Comparison of ENCODE assay signal across 1 cellular context in the genomic region with DNA sequence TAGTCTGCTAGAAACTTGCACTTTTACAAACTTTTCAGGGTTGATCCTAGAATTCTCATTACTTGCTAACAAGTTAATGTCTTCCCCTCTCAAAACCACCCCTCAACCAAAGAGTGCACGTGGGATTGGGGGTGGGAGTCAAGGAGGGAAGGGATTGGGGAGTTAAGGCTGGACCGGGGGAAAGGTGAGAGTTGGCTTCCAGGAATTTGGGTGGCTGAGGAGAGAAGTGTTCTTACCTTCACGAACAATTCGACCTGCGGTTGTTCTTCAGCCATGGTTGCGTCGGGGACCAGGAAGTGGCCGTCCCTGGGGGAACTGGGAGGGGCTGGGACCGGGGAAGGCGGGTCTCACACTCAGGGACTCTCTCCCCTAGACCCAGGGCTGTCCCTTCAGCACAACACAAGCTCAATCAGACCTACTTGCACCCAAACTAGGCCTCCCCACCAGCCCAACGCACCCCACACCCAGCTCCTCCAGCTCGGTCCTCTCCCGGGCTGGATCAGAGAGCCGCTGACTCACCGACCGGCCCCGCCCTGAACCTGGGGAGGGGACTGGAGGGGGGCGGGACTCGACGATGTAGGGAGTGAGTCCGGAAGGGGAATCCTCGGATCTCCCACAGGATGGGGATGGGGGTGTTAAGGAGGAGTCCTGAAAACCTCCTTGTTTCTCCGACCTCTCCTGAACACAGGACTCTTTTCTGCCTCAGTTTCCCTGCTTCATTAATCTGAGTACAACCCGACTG.
TF ChIP-seq lines count a peak whose summit lies in the region.

A gene (minus strand): TSS at position 505 of the 742 bp plus-strand sequence. CDS start 230 bp downstream, at position 275.

TF ChIP-seq in HEK293, 187 proteins besides CTCF, POLR2A, EP300 and RAD21 (continued from another document and continues in another):
- TF ChIP-seq, protein P1, sequence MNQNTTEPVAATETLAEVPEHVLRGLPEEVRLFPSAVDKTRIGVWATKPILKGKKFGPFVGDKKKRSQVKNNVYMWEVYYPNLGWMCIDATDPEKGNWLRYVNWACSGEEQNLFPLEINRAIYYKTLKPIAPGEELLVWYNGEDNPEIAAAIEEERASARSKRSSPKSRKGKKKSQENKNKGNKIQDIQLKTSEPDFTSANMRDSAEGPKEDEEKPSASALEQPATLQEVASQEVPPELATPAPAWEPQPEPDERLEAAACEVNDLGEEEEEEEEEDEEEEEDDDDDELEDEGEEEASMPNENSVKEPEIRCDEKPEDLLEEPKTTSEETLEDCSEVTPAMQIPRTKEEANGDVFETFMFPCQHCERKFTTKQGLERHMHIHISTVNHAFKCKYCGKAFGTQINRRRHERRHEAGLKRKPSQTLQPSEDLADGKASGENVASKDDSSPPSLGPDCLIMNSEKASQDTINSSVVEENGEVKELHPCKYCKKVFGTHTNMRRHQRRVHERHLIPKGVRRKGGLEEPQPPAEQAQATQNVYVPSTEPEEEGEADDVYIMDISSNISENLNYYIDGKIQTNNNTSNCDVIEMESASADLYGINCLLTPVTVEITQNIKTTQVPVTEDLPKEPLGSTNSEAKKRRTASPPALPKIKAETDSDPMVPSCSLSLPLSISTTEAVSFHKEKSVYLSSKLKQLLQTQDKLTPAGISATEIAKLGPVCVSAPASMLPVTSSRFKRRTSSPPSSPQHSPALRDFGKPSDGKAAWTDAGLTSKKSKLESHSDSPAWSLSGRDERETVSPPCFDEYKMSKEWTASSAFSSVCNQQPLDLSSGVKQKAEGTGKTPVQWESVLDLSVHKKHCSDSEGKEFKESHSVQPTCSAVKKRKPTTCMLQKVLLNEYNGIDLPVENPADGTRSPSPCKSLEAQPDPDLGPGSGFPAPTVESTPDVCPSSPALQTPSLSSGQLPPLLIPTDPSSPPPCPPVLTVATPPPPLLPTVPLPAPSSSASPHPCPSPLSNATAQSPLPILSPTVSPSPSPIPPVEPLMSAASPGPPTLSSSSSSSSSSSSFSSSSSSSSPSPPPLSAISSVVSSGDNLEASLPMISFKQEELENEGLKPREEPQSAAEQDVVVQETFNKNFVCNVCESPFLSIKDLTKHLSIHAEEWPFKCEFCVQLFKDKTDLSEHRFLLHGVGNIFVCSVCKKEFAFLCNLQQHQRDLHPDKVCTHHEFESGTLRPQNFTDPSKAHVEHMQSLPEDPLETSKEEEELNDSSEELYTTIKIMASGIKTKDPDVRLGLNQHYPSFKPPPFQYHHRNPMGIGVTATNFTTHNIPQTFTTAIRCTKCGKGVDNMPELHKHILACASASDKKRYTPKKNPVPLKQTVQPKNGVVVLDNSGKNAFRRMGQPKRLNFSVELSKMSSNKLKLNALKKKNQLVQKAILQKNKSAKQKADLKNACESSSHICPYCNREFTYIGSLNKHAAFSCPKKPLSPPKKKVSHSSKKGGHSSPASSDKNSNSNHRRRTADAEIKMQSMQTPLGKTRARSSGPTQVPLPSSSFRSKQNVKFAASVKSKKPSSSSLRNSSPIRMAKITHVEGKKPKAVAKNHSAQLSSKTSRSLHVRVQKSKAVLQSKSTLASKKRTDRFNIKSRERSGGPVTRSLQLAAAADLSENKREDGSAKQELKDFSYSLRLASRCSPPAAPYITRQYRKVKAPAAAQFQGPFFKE (tag by site-specific recombination; IDR thresholded peaks at IDR 0.05; ENCODE audit: borderline replicate concordance) = no peak
- TF ChIP-seq SCRT2 (tag by site-specific recombination; IDR thresholded peaks at IDR 0.05) = no peak
- no peak for TF ChIP-seq ZNF776 (tag by site-specific recombination; IDR thresholded peaks at IDR 0.05; ENCODE audit: borderline replicate concordance)
- no peak for TF ChIP-seq ZNF311 (tag by site-specific recombination; IDR thresholded peaks at IDR 0.05; ENCODE audit: borderline replicate concordance)
- TF ChIP-seq RBAK (tag by site-specific recombination; IDR thresholded peaks at IDR 0.05) = no peak
- TF ChIP-seq ZXDB (tag by site-specific recombination; IDR thresholded peaks at IDR 0.05) = peak; percentile 64; the same call in 1 of the 2 replicates
- peak; percentile 44; the same call in 1 of the 2 replicates for TF ChIP-seq ZNF501 (tag by site-specific recombination; IDR thresholded peaks at IDR 0.05)
- no peak for TF ChIP-seq PRDM1 (tag by site-specific recombination; IDR thresholded peaks at IDR 0.05)
- no peak for TF ChIP-seq ZNF610 (tag by site-specific recombination; IDR thresholded peaks at IDR 0.05; ENCODE audit: borderline replicate concordance)
- no peak for TF ChIP-seq ZNF621 (tag by site-specific recombination; IDR thresholded peaks at IDR 0.05)
- TF ChIP-seq HOXA7 (CRISPR knock-in tag; IDR thresholded peaks at IDR 0.05; ENCODE audit: borderline replicate concordance) = no peak
- peak; percentile 74 for TF ChIP-seq ZBTB48 (tag by site-specific recombination; IDR thresholded peaks at IDR 0.05)
- TF ChIP-seq REPIN1 (tag by site-specific recombination; IDR thresholded peaks at IDR 0.05; ENCODE audit: low read depth) = no peak
- TF ChIP-seq ZFP41 (tag by site-specific recombination; IDR thresholded peaks at IDR 0.05; ENCODE audit: borderline replicate concordance) = no peak
- peak; percentile 96 for TF ChIP-seq SP2 (tag by site-specific recombination; IDR thresholded peaks at IDR 0.05)
- no peak for TF ChIP-seq MYNN (tag by site-specific recombination; IDR thresholded peaks at IDR 0.05; ENCODE audit: borderline replicate concordance)
- TF ChIP-seq, protein P2, sequence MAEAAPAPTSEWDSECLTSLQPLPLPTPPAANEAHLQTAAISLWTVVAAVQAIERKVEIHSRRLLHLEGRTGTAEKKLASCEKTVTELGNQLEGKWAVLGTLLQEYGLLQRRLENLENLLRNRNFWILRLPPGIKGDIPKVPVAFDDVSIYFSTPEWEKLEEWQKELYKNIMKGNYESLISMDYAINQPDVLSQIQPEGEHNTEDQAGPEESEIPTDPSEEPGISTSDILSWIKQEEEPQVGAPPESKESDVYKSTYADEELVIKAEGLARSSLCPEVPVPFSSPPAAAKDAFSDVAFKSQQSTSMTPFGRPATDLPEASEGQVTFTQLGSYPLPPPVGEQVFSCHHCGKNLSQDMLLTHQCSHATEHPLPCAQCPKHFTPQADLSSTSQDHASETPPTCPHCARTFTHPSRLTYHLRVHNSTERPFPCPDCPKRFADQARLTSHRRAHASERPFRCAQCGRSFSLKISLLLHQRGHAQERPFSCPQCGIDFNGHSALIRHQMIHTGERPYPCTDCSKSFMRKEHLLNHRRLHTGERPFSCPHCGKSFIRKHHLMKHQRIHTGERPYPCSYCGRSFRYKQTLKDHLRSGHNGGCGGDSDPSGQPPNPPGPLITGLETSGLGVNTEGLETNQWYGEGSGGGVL (tag by site-specific recombination; IDR thresholded peaks at IDR 0.05) = peak; percentile 87
- peak; percentile 94 for TF ChIP-seq ZBTB17 (tag by site-specific recombination; IDR thresholded peaks at IDR 0.05)
- TF ChIP-seq ZNF664 (tag by site-specific recombination; IDR thresholded peaks at IDR 0.05) = no peak
- no peak for TF ChIP-seq ZNF292 (tag by site-specific recombination; IDR thresholded peaks at IDR 0.05; ENCODE audit: borderline replicate concordance, low read depth)
- no peak for TF ChIP-seq ZNF2 (tag by site-specific recombination; IDR thresholded peaks at IDR 0.05)
- TF ChIP-seq ZNF391 (tag by site-specific recombination; IDR thresholded peaks at IDR 0.05; ENCODE audit: borderline replicate concordance, low read depth) = no peak
- no peak for TF ChIP-seq ZNF585B (tag by site-specific recombination; IDR thresholded peaks at IDR 0.05)
- no peak for TF ChIP-seq ZSCAN23 (tag by site-specific recombination; IDR thresholded peaks at IDR 0.05)
- TF ChIP-seq ZSCAN16 (tag by site-specific recombination; IDR thresholded peaks at IDR 0.05) = no peak
- TF ChIP-seq ZNF548 (tag by site-specific recombination; IDR thresholded peaks at IDR 0.05) = no peak
- TF ChIP-seq ZNF155 (tag by site-specific recombination; IDR thresholded peaks at IDR 0.05) = no peak
- TF ChIP-seq ZFP69B (tag by site-specific recombination; IDR thresholded peaks at IDR 0.05) = peak; percentile 27; the same call in 1 of the 2 replicates
- peak; percentile 93 for TF ChIP-seq ZNF341 (tag by site-specific recombination; IDR thresholded peaks at IDR 0.05; ENCODE audit: low read depth)
- TF ChIP-seq, protein P3, sequence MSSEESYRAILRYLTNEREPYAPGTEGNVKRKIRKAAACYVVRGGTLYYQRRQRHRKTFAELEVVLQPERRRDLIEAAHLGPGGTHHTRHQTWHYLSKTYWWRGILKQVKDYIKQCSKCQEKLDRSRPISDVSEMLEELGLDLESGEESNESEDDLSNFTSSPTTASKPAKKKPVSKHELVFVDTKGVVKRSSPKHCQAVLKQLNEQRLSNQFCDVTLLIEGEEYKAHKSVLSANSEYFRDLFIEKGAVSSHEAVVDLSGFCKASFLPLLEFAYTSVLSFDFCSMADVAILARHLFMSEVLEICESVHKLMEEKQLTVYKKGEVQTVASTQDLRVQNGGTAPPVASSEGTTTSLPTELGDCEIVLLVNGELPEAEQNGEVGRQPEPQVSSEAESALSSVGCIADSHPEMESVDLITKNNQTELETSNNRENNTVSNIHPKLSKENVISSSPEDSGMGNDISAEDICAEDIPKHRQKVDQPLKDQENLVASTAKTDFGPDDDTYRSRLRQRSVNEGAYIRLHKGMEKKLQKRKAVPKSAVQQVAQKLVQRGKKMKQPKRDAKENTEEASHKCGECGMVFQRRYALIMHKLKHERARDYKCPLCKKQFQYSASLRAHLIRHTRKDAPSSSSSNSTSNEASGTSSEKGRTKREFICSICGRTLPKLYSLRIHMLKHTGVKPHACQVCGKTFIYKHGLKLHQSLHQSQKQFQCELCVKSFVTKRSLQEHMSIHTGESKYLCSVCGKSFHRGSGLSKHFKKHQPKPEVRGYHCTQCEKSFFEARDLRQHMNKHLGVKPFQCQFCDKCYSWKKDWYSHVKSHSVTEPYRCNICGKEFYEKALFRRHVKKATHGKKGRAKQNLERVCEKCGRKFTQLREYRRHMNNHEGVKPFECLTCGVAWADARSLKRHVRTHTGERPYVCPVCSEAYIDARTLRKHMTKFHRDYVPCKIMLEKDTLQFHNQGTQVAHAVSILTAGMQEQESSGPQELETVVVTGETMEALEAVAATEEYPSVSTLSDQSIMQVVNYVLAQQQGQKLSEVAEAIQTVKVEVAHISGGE (tag by site-specific recombination; conservative IDR thresholded peaks at IDR 0.05; ENCODE audit: low read depth) = peak; percentile 68
- peak; percentile 33; the same call in 1 of the 2 replicates for TF ChIP-seq ZSCAN30 (tag by site-specific recombination; IDR thresholded peaks at IDR 0.05)
- no peak for TF ChIP-seq ZNF529 (tag by site-specific recombination; IDR thresholded peaks at IDR 0.05; ENCODE audit: insufficient replicate concordance)
- TF ChIP-seq, protein P4, sequence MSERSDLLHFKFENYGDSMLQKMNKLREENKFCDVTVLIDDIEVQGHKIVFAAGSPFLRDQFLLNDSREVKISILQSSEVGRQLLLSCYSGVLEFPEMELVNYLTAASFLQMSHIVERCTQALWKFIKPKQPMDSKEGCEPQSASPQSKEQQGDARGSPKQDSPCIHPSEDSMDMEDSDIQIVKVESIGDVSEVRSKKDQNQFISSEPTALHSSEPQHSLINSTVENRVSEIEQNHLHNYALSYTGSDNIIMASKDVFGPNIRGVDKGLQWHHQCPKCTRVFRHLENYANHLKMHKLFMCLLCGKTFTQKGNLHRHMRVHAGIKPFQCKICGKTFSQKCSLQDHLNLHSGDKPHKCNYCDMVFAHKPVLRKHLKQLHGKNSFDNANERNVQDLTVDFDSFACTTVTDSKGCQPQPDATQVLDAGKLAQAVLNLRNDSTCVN (tag by site-specific recombination; optimal IDR thresholded peaks at IDR 0.05) = no peak
- TF ChIP-seq, protein P5, sequence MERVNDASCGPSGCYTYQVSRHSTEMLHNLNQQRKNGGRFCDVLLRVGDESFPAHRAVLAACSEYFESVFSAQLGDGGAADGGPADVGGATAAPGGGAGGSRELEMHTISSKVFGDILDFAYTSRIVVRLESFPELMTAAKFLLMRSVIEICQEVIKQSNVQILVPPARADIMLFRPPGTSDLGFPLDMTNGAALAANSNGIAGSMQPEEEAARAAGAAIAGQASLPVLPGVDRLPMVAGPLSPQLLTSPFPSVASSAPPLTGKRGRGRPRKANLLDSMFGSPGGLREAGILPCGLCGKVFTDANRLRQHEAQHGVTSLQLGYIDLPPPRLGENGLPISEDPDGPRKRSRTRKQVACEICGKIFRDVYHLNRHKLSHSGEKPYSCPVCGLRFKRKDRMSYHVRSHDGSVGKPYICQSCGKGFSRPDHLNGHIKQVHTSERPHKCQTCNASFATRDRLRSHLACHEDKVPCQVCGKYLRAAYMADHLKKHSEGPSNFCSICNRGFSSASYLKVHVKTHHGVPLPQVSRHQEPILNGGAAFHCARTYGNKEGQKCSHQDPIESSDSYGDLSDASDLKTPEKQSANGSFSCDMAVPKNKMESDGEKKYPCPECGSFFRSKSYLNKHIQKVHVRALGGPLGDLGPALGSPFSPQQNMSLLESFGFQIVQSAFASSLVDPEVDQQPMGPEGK (tag by site-specific recombination; IDR thresholded peaks at IDR 0.05) = no peak; the same call in none of the 2 replicates
- 0 out of 2 replicates have a peak, but pooled peaks have one; percentile 3 for TF ChIP-seq ZIC2 (tag by site-specific recombination; IDR thresholded peaks at IDR 0.05)
- peak; percentile 93 for TF ChIP-seq GLIS2 (tag by site-specific recombination; IDR thresholded peaks at IDR 0.05)
- TF ChIP-seq ZNF302 (tag by site-specific recombination; IDR thresholded peaks at IDR 0.05; ENCODE audit: low read depth) = no peak
- no peak for TF ChIP-seq ZNF654 (tag by site-specific recombination; IDR thresholded peaks at IDR 0.05; ENCODE audit: low read depth)
- peak; percentile 55; the same call in 1 of the 2 replicates for TF ChIP-seq SP7 (tag by site-specific recombination; IDR thresholded peaks at IDR 0.05)
- TF ChIP-seq, protein P6, sequence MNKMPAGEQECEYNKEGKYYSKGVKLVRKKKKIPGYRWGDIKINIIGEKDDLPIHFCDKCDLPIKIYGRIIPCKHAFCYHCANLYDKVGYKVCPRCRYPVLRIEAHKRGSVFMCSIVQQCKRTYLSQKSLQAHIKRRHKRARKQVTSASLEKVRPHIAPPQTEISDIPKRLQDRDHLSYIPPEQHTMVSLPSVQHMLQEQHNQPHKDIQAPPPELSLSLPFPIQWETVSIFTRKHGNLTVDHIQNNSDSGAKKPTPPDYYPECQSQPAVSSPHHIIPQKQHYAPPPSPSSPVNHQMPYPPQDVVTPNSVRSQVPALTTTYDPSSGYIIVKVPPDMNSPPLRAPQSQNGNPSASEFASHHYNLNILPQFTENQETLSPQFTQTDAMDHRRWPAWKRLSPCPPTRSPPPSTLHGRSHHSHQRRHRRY (tag by site-specific recombination; IDR thresholded peaks at IDR 0.05) = no peak
- TF ChIP-seq, protein P7, sequence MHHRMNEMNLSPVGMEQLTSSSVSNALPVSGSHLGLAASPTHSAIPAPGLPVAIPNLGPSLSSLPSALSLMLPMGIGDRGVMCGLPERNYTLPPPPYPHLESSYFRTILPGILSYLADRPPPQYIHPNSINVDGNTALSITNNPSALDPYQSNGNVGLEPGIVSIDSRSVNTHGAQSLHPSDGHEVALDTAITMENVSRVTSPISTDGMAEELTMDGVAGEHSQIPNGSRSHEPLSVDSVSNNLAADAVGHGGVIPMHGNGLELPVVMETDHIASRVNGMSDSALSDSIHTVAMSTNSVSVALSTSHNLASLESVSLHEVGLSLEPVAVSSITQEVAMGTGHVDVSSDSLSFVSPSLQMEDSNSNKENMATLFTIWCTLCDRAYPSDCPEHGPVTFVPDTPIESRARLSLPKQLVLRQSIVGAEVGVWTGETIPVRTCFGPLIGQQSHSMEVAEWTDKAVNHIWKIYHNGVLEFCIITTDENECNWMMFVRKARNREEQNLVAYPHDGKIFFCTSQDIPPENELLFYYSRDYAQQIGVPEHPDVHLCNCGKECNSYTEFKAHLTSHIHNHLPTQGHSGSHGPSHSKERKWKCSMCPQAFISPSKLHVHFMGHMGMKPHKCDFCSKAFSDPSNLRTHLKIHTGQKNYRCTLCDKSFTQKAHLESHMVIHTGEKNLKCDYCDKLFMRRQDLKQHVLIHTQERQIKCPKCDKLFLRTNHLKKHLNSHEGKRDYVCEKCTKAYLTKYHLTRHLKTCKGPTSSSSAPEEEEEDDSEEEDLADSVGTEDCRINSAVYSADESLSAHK (tag by site-specific recombination; IDR thresholded peaks at IDR 0.05) = peak; percentile 72; the same call in 1 of the 2 replicates
